Comparison of ENCODE assay signal across 8 cellular contexts in genomic region chr3:48685293-48685602, GRCh38. TPM values are rescaled to one million over a fixed set of nuclear protein-coding genes. Genes with fewer than 3 reads are reported as not detected.
DNase-seq lines count a peak whose midpoint lies in the region; ATAC-seq and TF ChIP-seq lines count a peak whose summit lies in the region.

No MANE protein-coding gene starts in this region.

- TF ChIP-seq CTCF in ascending aorta (IDR thresholded peaks at IDR 0.05) = no peak
- no peak for TF ChIP-seq CTCF in lower leg skin (IDR thresholded peaks at IDR 0.05)
- TF ChIP-seq CTCF in tibial nerve (IDR thresholded peaks at IDR 0.05) = no peak

- H3K27ac Mint-ChIP-seq in activated T-cell treated with anti-CD3 and anti-CD28 coated beads, Interleukin-2, amount 50 U/mL, for 24 hours = peak overlapping the region; percentile 84

- peak overlapping the region; percentile 87 for H3K4me3 Mint-ChIP-seq in activated T-cell treated with anti-CD3 and anti-CD28 coated beads, Interleukin-2, amount 50 U/mL, for 24 hours

- no peaks in the 10 kb centered on the region for H3K27me3 Mint-ChIP-seq in activated T-cell treated with anti-CD3 and anti-CD28 coated beads, Interleukin-2, amount 50 U/mL, for 24 hours

- H3K4me1 ChIP-seq in ascending aorta (peaks cover 10 to 23% of the 10 kb centered on the region in 2 donors), tibial nerve (peaks cover 0 to 59% (median 18%) of the 10 kb centered on the region in 4 donors)

- H3K36me3 ChIP-seq in ascending aorta (peaks cover 49 to 56% of the 10 kb centered on the region in 2 donors), tibial nerve (peaks cover 6 to 58% (median 39%) of the 10 kb centered on the region in 3 donors)

- H3K27me3 ChIP-seq in ascending aorta = no peaks in the 10 kb centered on the region
- no peaks in the 10 kb centered on the region for H3K27me3 ChIP-seq in tibial nerve

- H3K4me3 ChIP-seq in ascending aorta (peak overlapping the region; percentile 81 to 94), lower leg skin (ENCODE audit: low read depth, poor library complexity, severe bottlenecking) (peak overlapping the region; percentile 62), tibial nerve (peak overlapping the region; percentile 84 to 96 (median 94))

- H3K9me3 ChIP-seq in ascending aorta (no peaks in the 10 kb centered on the region), tibial nerve (no peaks in the 10 kb centered on the region)

- intact Hi-C loops in ascending aorta (cut with DNase I) (loop anchor here (1.0 to 5.0 kb wide), 4 partner anchors 21 to 128 kb away; partner anchors contain the start of genes IP6K2 and PFKFB4), lower leg skin (cut with DNase I; ENCODE audit: low total_unique reads) (no loop called here)

- TF ChIP-seq POLR2A in lower leg skin (IDR thresholded peaks at IDR 0.05) = no peak
- no peak for TF ChIP-seq POLR2A in tibial nerve (IDR thresholded peaks at IDR 0.05)

- H3K36me3 Mint-ChIP-seq in activated T-cell treated with anti-CD3 and anti-CD28 coated beads, Interleukin-2, amount 50 U/mL, for 24 hours (ENCODE audit: low read depth) = peaks cover 66% of the 10 kb centered on the region

- TF ChIP-seq EP300 in tibial nerve (IDR thresholded peaks at IDR 0.05) = no peak

- DNase-seq in activated T-cell treated with anti-CD3 and anti-CD28 coated beads, Interleukin-2, amount 50 U/mL, for 24 hours = no peak
- DNase-seq in activated T-cell treated with anti-CD3 and anti-CD28 coated beads for 4 hours (no peak), ascending aorta (ENCODE audit: low spot score in 2 of 2) (no peak), lower leg skin (ENCODE audit: low spot score in 2 of 2) (peak in 1 of 2 donors; percentile 31), tibial nerve (ENCODE audit: low spot score in 2 of 2) (no peak), NCI-H1048 (lab: John Stamatoyannopoulos, UW) (no peak)

- ATAC-seq in HG03196 (IDR thresholded peaks at IDR 0.05; ENCODE audit: unreplicated experiment) = no peak
- ATAC-seq in GM21786 (IDR thresholded peaks at IDR 0.05; ENCODE audit: unreplicated experiment) = no peak

- peaks cover 29% of the 10 kb centered on the region for H3K4me1 Mint-ChIP-seq in activated T-cell treated with anti-CD3 and anti-CD28 coated beads, Interleukin-2, amount 50 U/mL, for 24 hours (ENCODE audit: low read depth)

- WGBS in lower leg skin, 2 donors = 9 to 16% methylated on average over 8 to 12 of the region's 13 CpGs
- WGBS in tibial nerve, 2 donors = 6 to 14% methylated on average over 8 to 11 of the region's 13 CpGs

- no peaks in the 10 kb centered on the region for H3K9me3 Mint-ChIP-seq in activated T-cell treated with anti-CD3 and anti-CD28 coated beads, Interleukin-2, amount 50 U/mL, for 24 hours

- H3K27ac ChIP-seq in ascending aorta = peak overlapping the region; percentile 86 to 90
- peak overlapping the region; percentile 86 to 95 (median 92) for H3K27ac ChIP-seq in tibial nerve

RNA-seq across cellular contexts. Expression of gene NCKIPSD, which starts 0.5 kb away (rescaled TPM):
- total RNA-seq in ascending aorta (102 TPM), lower leg skin (10 to 100 TPM; 32.0 to 51.0 (median 41.1) TPM), tibial nerve (10 to 100 TPM; 32.4 to 88.5 (median 51.8) TPM)

RNA-seq across cellular contexts. Expression of gene CELSR3, which starts 22.6 kb away (rescaled TPM):
- 2.6 TPM for total RNA-seq in ascending aorta
- total RNA-seq in lower leg skin = 1 to 10 TPM in 2 of 4 donors, under 1 TPM in 2; 0.59 to 4.7 (median 1.2) TPM
- 10 to 100 TPM in 1 of 4 donors, 1 to 10 TPM in 2, under 1 TPM in 1; 0.87 to 13.5 (median 1.5) TPM for total RNA-seq in tibial nerve

RNA-seq across cellular contexts. Expression of gene IP6K2, which starts 31.8 kb away (rescaled TPM):
- total RNA-seq in ascending aorta = 101 TPM
- 100 to 1,000 TPM; 142 to 304 (median 187) TPM for total RNA-seq in lower leg skin
- total RNA-seq in tibial nerve = 100 to 1,000 TPM; 130 to 202 (median 171) TPM

RNA-seq across cellular contexts. Expression of gene SLC26A6, which starts 50.0 kb away (rescaled TPM):
- total RNA-seq in ascending aorta = 28.1 TPM
- 10 to 100 TPM in 3 of 4 donors, 1 to 10 TPM in 1; 9.4 to 36.5 (median 17.9) TPM for total RNA-seq in lower leg skin
- 10 to 100 TPM; 13.8 to 26.4 (median 15.9) TPM for total RNA-seq in tibial nerve
